ENCODE assay signal across 7 cellular contexts in the genomic region with DNA sequence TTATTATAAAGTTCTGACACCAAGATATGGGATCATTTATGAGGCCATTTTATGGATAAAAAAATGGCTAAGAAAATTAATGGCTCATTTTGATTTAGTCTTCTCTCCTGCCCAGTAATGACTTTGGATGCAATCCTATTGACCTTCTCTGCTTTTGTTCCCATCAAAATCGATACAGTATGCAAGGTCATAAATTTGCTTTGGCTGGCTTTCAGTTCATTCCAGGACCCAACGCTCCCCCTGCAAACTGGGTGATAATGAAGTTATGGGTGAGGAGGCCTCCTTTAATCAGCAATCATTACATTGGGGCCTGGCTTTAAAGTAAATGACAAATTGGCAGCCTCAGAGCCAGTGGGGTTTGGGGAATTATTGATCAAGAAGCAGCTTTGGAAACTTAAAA.
"Had no signal": no experiment of that assay in that cellular context is flagged by ENCODE, and none has a peak within 500 bp of the region (broad histone marks: within the 10 kb centered on the region; RNA-seq: fewer than 3 reads in every experiment).

No MANE protein-coding gene starts in this region.

- H3K4me2 ChIP-seq: GM23338 had no signal

- H2AFZ ChIP-seq: GM23338 had no signal

- FAIRE-seq: H1, H54, HTR-8/SVneo had no signal

- ATAC-seq: GM23338 had no signal

- H3K4me3 ChIP-seq: GM23338 had no signal

- DNase-seq: H9, HCEC 1CT, KBM-7 had no signal
